Comparison of ENCODE assay signal across 1 cellular context in the genomic region with DNA sequence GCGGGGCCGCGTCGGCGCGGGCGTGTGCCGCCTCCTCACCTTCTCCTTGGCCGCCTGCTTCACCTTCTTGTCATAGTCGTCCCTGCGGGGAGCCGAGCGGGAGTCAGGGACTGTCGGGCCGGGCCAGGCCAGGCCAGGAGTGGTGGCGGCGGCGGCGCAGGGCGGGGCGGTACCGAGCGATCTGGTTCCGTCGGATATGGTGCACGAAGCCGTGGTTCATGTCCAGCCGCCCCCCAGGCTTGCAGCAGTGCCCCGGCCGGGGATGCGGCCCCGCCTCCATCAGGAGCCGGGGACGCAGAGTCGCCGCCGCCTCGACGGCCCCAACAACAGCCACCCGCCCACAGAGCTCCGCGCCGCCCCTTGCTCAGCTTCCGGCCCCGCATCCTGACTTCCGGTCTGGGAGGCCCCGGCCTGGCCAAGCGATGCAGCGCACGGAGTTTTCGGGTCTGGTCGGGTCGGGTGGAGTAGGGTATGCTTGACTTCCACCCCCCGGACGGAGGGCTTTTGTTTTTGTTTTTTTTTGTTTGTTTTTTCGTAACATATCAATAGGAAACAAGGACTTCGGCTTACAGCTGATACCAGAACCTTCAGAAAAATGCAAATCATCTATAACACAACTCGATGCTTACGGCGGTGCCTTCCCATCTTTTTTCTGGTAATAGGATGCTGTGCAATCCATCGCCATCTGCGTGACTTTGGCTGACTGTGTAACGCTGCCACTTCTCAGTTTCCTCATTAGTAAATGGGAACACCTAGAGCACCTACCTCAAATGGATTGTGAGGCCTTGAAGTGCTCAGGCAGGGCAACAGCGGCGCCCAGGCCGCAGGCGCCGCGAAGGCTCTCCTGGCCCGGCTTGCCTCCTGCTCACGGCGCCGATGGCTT.
A peak's percentile ranks its signal among the peaks of the same experiment; 100 is the strongest.
TF ChIP-seq lines count a peak whose summit lies in the region.

A gene with protein sequence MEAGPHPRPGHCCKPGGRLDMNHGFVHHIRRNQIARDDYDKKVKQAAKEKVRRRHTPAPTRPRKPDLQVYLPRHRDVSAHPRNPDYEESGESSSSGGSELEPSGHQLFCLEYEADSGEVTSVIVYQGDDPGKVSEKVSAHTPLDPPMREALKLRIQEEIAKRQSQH (minus strand): TSS at position 362 of the 883 bp plus-strand sequence. CDS start 82 bp downstream, at position 280.

TF ChIP-seq in K562, 482 proteins besides CTCF, POLR2A, EP300 and RAD21 (continued from another document):
- TF ChIP-seq, protein P1, sequence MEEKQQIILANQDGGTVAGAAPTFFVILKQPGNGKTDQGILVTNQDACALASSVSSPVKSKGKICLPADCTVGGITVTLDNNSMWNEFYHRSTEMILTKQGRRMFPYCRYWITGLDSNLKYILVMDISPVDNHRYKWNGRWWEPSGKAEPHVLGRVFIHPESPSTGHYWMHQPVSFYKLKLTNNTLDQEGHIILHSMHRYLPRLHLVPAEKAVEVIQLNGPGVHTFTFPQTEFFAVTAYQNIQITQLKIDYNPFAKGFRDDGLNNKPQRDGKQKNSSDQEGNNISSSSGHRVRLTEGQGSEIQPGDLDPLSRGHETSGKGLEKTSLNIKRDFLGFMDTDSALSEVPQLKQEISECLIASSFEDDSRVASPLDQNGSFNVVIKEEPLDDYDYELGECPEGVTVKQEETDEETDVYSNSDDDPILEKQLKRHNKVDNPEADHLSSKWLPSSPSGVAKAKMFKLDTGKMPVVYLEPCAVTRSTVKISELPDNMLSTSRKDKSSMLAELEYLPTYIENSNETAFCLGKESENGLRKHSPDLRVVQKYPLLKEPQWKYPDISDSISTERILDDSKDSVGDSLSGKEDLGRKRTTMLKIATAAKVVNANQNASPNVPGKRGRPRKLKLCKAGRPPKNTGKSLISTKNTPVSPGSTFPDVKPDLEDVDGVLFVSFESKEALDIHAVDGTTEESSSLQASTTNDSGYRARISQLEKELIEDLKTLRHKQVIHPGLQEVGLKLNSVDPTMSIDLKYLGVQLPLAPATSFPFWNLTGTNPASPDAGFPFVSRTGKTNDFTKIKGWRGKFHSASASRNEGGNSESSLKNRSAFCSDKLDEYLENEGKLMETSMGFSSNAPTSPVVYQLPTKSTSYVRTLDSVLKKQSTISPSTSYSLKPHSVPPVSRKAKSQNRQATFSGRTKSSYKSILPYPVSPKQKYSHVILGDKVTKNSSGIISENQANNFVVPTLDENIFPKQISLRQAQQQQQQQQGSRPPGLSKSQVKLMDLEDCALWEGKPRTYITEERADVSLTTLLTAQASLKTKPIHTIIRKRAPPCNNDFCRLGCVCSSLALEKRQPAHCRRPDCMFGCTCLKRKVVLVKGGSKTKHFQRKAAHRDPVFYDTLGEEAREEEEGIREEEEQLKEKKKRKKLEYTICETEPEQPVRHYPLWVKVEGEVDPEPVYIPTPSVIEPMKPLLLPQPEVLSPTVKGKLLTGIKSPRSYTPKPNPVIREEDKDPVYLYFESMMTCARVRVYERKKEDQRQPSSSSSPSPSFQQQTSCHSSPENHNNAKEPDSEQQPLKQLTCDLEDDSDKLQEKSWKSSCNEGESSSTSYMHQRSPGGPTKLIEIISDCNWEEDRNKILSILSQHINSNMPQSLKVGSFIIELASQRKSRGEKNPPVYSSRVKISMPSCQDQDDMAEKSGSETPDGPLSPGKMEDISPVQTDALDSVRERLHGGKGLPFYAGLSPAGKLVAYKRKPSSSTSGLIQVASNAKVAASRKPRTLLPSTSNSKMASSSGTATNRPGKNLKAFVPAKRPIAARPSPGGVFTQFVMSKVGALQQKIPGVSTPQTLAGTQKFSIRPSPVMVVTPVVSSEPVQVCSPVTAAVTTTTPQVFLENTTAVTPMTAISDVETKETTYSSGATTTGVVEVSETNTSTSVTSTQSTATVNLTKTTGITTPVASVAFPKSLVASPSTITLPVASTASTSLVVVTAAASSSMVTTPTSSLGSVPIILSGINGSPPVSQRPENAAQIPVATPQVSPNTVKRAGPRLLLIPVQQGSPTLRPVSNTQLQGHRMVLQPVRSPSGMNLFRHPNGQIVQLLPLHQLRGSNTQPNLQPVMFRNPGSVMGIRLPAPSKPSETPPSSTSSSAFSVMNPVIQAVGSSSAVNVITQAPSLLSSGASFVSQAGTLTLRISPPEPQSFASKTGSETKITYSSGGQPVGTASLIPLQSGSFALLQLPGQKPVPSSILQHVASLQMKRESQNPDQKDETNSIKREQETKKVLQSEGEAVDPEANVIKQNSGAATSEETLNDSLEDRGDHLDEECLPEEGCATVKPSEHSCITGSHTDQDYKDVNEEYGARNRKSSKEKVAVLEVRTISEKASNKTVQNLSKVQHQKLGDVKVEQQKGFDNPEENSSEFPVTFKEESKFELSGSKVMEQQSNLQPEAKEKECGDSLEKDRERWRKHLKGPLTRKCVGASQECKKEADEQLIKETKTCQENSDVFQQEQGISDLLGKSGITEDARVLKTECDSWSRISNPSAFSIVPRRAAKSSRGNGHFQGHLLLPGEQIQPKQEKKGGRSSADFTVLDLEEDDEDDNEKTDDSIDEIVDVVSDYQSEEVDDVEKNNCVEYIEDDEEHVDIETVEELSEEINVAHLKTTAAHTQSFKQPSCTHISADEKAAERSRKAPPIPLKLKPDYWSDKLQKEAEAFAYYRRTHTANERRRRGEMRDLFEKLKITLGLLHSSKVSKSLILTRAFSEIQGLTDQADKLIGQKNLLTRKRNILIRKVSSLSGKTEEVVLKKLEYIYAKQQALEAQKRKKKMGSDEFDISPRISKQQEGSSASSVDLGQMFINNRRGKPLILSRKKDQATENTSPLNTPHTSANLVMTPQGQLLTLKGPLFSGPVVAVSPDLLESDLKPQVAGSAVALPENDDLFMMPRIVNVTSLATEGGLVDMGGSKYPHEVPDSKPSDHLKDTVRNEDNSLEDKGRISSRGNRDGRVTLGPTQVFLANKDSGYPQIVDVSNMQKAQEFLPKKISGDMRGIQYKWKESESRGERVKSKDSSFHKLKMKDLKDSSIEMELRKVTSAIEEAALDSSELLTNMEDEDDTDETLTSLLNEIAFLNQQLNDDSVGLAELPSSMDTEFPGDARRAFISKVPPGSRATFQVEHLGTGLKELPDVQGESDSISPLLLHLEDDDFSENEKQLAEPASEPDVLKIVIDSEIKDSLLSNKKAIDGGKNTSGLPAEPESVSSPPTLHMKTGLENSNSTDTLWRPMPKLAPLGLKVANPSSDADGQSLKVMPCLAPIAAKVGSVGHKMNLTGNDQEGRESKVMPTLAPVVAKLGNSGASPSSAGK (IDR thresholded peaks at IDR 0.05): peak; percentile 89
- TF ChIP-seq, protein P2, sequence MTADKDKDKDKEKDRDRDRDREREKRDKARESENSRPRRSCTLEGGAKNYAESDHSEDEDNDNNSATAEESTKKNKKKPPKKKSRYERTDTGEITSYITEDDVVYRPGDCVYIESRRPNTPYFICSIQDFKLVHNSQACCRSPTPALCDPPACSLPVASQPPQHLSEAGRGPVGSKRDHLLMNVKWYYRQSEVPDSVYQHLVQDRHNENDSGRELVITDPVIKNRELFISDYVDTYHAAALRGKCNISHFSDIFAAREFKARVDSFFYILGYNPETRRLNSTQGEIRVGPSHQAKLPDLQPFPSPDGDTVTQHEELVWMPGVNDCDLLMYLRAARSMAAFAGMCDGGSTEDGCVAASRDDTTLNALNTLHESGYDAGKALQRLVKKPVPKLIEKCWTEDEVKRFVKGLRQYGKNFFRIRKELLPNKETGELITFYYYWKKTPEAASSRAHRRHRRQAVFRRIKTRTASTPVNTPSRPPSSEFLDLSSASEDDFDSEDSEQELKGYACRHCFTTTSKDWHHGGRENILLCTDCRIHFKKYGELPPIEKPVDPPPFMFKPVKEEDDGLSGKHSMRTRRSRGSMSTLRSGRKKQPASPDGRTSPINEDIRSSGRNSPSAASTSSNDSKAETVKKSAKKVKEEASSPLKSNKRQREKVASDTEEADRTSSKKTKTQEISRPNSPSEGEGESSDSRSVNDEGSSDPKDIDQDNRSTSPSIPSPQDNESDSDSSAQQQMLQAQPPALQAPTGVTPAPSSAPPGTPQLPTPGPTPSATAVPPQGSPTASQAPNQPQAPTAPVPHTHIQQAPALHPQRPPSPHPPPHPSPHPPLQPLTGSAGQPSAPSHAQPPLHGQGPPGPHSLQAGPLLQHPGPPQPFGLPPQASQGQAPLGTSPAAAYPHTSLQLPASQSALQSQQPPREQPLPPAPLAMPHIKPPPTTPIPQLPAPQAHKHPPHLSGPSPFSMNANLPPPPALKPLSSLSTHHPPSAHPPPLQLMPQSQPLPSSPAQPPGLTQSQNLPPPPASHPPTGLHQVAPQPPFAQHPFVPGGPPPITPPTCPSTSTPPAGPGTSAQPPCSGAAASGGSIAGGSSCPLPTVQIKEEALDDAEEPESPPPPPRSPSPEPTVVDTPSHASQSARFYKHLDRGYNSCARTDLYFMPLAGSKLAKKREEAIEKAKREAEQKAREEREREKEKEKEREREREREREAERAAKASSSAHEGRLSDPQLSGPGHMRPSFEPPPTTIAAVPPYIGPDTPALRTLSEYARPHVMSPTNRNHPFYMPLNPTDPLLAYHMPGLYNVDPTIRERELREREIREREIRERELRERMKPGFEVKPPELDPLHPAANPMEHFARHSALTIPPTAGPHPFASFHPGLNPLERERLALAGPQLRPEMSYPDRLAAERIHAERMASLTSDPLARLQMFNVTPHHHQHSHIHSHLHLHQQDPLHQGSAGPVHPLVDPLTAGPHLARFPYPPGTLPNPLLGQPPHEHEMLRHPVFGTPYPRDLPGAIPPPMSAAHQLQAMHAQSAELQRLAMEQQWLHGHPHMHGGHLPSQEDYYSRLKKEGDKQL (CRISPR knock-in tag; IDR thresholded peaks at IDR 0.05; ENCODE audit: borderline replicate concordance): no peak
- no peak for TF ChIP-seq PHF21A (IDR thresholded peaks at IDR 0.05; ENCODE audit: borderline replicate concordance, low read depth)
- no peak for TF ChIP-seq NCOA1 (IDR thresholded peaks at IDR 0.05; ENCODE audit: low read depth)
- TF ChIP-seq, protein P3, sequence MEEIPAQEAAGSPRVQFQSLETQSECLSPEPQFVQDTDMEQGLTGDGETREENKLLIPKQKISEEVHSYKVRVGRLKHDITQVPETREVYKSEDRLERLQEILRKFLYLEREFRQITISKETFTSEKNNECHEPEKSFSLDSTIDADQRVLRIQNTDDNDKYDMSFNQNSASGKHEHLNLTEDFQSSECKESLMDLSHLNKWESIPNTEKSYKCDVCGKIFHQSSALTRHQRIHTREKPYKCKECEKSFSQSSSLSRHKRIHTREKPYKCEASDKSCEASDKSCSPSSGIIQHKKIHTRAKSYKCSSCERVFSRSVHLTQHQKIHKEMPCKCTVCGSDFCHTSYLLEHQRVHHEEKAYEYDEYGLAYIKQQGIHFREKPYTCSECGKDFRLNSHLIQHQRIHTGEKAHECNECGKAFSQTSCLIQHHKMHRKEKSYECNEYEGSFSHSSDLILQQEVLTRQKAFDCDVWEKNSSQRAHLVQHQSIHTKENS (CRISPR knock-in tag; IDR thresholded peaks at IDR 0.05): no peak
- TF ChIP-seq, protein P4, sequence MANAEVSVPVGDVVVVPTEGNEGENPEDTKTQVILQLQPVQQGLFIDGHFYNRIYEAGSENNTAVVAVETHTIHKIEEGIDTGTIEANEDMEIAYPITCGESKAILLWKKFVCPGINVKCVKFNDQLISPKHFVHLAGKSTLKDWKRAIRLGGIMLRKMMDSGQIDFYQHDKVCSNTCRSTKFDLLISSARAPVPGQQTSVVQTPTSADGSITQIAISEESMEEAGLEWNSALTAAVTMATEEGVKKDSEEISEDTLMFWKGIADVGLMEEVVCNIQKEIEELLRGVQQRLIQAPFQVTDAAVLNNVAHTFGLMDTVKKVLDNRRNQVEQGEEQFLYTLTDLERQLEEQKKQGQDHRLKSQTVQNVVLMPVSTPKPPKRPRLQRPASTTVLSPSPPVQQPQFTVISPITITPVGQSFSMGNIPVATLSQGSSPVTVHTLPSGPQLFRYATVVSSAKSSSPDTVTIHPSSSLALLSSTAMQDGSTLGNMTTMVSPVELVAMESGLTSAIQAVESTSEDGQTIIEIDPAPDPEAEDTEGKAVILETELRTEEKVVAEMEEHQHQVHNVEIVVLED (CRISPR knock-in tag; IDR thresholded peaks at IDR 0.05): no peak
- TF ChIP-seq, protein P5, sequence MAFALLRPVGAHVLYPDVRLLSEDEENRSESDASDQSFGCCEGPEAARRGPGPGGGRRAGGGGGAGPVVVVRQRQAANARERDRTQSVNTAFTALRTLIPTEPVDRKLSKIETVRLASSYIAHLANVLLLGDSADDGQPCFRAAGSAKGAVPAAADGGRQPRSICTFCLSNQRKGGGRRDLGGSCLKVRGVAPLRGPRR (CRISPR knock-in tag; IDR thresholded peaks at IDR 0.05): no peak
- TF ChIP-seq MTA3 (IDR thresholded peaks at IDR 0.05; ENCODE audit: borderline replicate concordance): 0 out of 2 replicates have a peak, but pooled peaks have one; percentile 50
- TF ChIP-seq DMBX1 (CRISPR knock-in tag; IDR thresholded peaks at IDR 0.05; ENCODE audit: borderline replicate concordance): no peak
- no peak for TF ChIP-seq JUND (IDR thresholded peaks at IDR 0.05; ENCODE audit: borderline replicate concordance, low read depth, low read length)
- no peak for TF ChIP-seq JUND (tag; IDR thresholded peaks at IDR 0.05; ENCODE audit: borderline replicate concordance, low read depth, low read length)
- TF ChIP-seq, protein P6, sequence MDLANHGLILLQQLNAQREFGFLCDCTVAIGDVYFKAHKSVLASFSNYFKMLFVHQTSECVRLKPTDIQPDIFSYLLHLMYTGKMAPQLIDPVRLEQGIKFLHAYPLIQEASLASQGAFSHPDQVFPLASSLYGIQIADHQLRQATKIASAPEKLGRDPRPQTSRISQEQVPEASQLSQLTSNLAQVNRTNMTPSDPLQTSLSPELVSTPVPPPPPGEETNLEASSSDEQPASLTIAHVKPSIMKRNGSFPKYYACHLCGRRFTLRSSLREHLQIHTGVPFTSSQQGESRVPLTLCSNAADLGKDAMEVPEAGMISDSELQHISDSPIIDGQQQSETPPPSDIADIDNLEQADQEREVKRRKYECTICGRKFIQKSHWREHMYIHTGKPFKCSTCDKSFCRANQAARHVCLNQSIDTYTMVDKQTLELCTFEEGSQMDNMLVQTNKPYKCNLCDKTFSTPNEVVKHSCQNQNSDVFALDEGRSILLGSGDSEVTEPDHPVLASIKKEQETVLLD (IDR thresholded peaks at IDR 0.05): no peak
- no peak for TF ChIP-seq HNRNPK (IDR thresholded peaks at IDR 0.05; ENCODE audit: low read depth, low read length, poor library complexity, severe bottlenecking)
- no peak for TF ChIP-seq KAT7 (CRISPR knock-in tag; IDR thresholded peaks at IDR 0.05; ENCODE audit: borderline replicate concordance)
- TF ChIP-seq FOXA1 (IDR thresholded peaks at IDR 0.05; ENCODE audit: borderline replicate concordance): no peak
- TF ChIP-seq NFE2L1 (tag; IDR thresholded peaks at IDR 0.05; ENCODE audit: borderline replicate concordance, low read depth): no peak
- no peak for TF ChIP-seq STAT5B (CRISPR knock-in tag; IDR thresholded peaks at IDR 0.05)
TF ChIP-seq in K562: peak in this region for 113.
